ENCODE assay signal across 8 cellular contexts in genomic region chr12:125203145-125203765, GRCh38. TPM values are rescaled to one million over a fixed set of nuclear protein-coding genes. Genes with fewer than 3 reads are reported as not detected.
DNase-seq lines count a peak whose midpoint lies in the region; ATAC-seq, FAIRE-seq and TF ChIP-seq lines count a peak whose summit lies in the region.

No MANE protein-coding gene starts in this region.

- no peaks in the 10 kb centered on the region for H3K27me3 Mint-ChIP-seq in glutamatergic neuron (ENCODE audit: unreplicated experiment)

- no peak overlapping the region for H3K27ac Mint-ChIP-seq in glutamatergic neuron (ENCODE audit: unreplicated experiment)

- no peak overlapping the region for H3K4me3 ChIP-seq in OCI-LY3 (ENCODE audit: low read length)

- H3K9me3 Mint-ChIP-seq in glutamatergic neuron (ENCODE audit: unreplicated experiment), result peaks cover 4% of the 10 kb centered on the region

- no peaks in the 10 kb centered on the region for H3K4me1 ChIP-seq in OCI-LY3 (ENCODE audit: low read length)

- H3K36me3 Mint-ChIP-seq in glutamatergic neuron (ENCODE audit: unreplicated experiment), result peaks cover 19% of the 10 kb centered on the region

- no peak for FAIRE-seq in GM12892 (lab: Jason Lieb, UNC)

- H3K4me2 ChIP-seq in OCI-LY3 (ENCODE audit: low read length), result no peak overlapping the region

- H3K27me3 ChIP-seq in OCI-LY3 (ENCODE audit: low read depth, low read length), result peaks cover 40% of the 10 kb centered on the region

- DNase-seq in Ammon's horn (ENCODE audit: low spot score), result peak; percentile 54
- no peak for DNase-seq in glutamatergic neuron
- no peak for DNase-seq in effector CD8-positive, alpha-beta T cell (lab: John Stamatoyannopoulos, UW)
- no peak for DNase-seq in stimulated activated CD4-positive, alpha-beta T cell treated with anti-CD3 and anti-CD28 coated beads, Interleukin-12 subunit alpha, Interleukin-12 subunit beta, amount 100 ng/mL, for 4 hours
- DNase-seq in GM12892 (ENCODE audit: insufficient read length), result no peak

- H3K36me3 ChIP-seq in OCI-LY3 (replicated peaks; ENCODE audit: low read depth, low read length), result no peaks in the 10 kb centered on the region

- H3K4me1 Mint-ChIP-seq in glutamatergic neuron (ENCODE audit: low read depth, unreplicated experiment), result peaks cover 7% of the 10 kb centered on the region

- no peaks in the 10 kb centered on the region for H4K20me1 ChIP-seq in OCI-LY3 (ENCODE audit: insufficient read depth, low read length)

- TF ChIP-seq POLR2A in GM12892 (IDR thresholded peaks at IDR 0.05; ENCODE audit: low read depth, low read length), result no peak

- H3K9ac ChIP-seq in OCI-LY3 (ENCODE audit: low read length), result no peak overlapping the region

- H3K79me2 ChIP-seq in OCI-LY3 (ENCODE audit: low read length), result no peaks in the 10 kb centered on the region

- ATAC-seq in GM18870 (IDR thresholded peaks at IDR 0.05; ENCODE audit: unreplicated experiment), result peak; percentile 60
- ATAC-seq in HG02840 (IDR thresholded peaks at IDR 0.05; ENCODE audit: low FRiP score, unreplicated experiment), result no peak

- no peak overlapping the region for H3K4me3 Mint-ChIP-seq in glutamatergic neuron (ENCODE audit: unreplicated experiment)

- H3K9me3 ChIP-seq in OCI-LY3 (ENCODE audit: insufficient read depth, low read length), result no peaks in the 10 kb centered on the region

- H3K27ac ChIP-seq in OCI-LY3 (ENCODE audit: low read length), result no peak overlapping the region

- no peak overlapping the region for H2AFZ ChIP-seq in OCI-LY3 (ENCODE audit: low read depth, low read length)

- TF ChIP-seq CTCF in OCI-LY3 (IDR thresholded peaks at IDR 0.05; ENCODE audit: low read depth, low read length) (peak; percentile 64), glutamatergic neuron (IDR thresholded peaks at IDR 0.05; ENCODE audit: partially characterized antibody, unreplicated experiment) (peak; percentile 70)

RNA-seq across cellular contexts. Expression of gene TMEM132B, which starts 17.1 kb away (rescaled TPM):
- total RNA-seq in glutamatergic neuron (ENCODE audit: unreplicated experiment), result 30.5 TPM
- polyA plus RNA-seq in GM12892 (2012; ENCODE audit: missing spikeins), result 0.23 TPM
